ENCODE assay signal across 7 cellular contexts in genomic region chr5:172769324-172769597, GRCh38. TPM values are rescaled to one million over a fixed set of nuclear protein-coding genes. Genes with fewer than 3 reads are reported as not detected.
DNase-seq lines count a peak whose midpoint lies in the region; ATAC-seq, FAIRE-seq and TF ChIP-seq lines count a peak whose summit lies in the region.

No MANE protein-coding gene starts in this region.

- no peak for TF ChIP-seq RAD21 in HepG2 (CRISPR knock-in tag; IDR thresholded peaks at IDR 0.05)

- in situ Hi-C loops in HepG2 (cut with HindIII; ENCODE audit: extremely low pct_ligation_motif_present, low pct_unique_long_range_greater_than_20kb): loop anchor here (5.0 kb wide), 1 partner anchor 37 kb away; no protein-coding TSS in a partner anchor

- 88% methylated on average over 1 of the region's 2 CpGs for WGBS in HepG2 (ENCODE audit: low lambda C conversion rate)

- FAIRE-seq in HepG2 (lab: Jason Lieb, UNC): peak; percentile 23

- CTCF ChIA-PET in HepG2 (lab: Yijun Ruan, JAX; ENCODE audit: low intra/inter-chr PET ratio, low total read pairs): interaction anchor here (1.9 kb wide), 1 partner anchor 53 kb away, joined by 6 read pairs; no protein-coding TSS in a partner anchor

- H3K4me1 ChIP-seq in ascending aorta (peaks cover 10 to 26% of the 10 kb centered on the region in 2 donors), HepG2 (ENCODE audit: insufficient read depth, low read length) (peaks cover 77% of the 10 kb centered on the region), subcutaneous abdominal adipose tissue (ENCODE audit: control insufficient read depth in 5 of 5, insufficient read depth in 5 of 5, low read length in 5 of 5) (peaks cover 25 to 73% (median 59%) of the 10 kb centered on the region in 5 donors)

- peaks cover 36 to 39% of the 10 kb centered on the region in 2 donors for H3K36me3 ChIP-seq in ascending aorta
- H3K36me3 ChIP-seq in HepG2 (replicated peaks in 1 of 2; ENCODE audit: control insufficient read depth in 1 of 2, insufficient read depth in 2 of 2, low read length in 2 of 2): peaks cover 6 to 27% of the 10 kb centered on the region in 2 experiments
- H3K36me3 ChIP-seq in subcutaneous abdominal adipose tissue (ENCODE audit: control insufficient read depth in 5 of 5, insufficient read depth in 5 of 5, low read length in 5 of 5): peaks cover 12 to 37% (median 33%) of the 10 kb centered on the region in 5 donors

- H3K4me1 Mint-ChIP-seq in IgD-negative memory B cell: peaks cover 30 to 38% (median 36%) of the 10 kb centered on the region in 3 donors

- H3K4me2 ChIP-seq in HepG2 (ENCODE audit: low read depth, low read length): peak overlapping the region; percentile 94

- no peak overlapping the region for H2AFZ ChIP-seq in HepG2 (ENCODE audit: low read length)

- H3K9me3 Mint-ChIP-seq in IgD-negative memory B cell: no peaks in the 10 kb centered on the region

- POLR2A ChIA-PET in HepG2 (lab: Yijun Ruan, JAX): interaction anchor here (1.2 to 17.1 kb wide), 9 partner anchors 10 to 90 kb away, joined by 3 to 425 read pairs (median 50); partner anchors contain the start of gene ERGIC1

- 0 out of 4 replicates have a peak, but pooled peaks of 1 of the 2 experiments have one; percentile 6 for TF ChIP-seq POLR2A in HepG2 (IDR thresholded peaks at IDR 0.05; ENCODE audit: insufficient read depth in 1 of 2, low read depth in 2 of 2, low read length in 2 of 2)

- peaks cover 14% of the 10 kb centered on the region for H3K36me3 Mint-ChIP-seq in IgD-negative memory B cell

- H3K4me3 ChIP-seq in ascending aorta (peak overlapping the region; percentile 88 to 89), HepG2 (replicated peaks in 1 of 3; ENCODE audit: insufficient read depth in 1 of 3, low read depth in 2 of 3, low read length in 3 of 3) (peak overlapping the region; percentile 90 to 94 (median 92)), subcutaneous abdominal adipose tissue (ENCODE audit: low read depth in 1 of 5, low read length in 5 of 5) (peak overlapping the region; percentile 97 to 100 (median 100))

- intact Hi-C loops in ascending aorta (cut with DNase I) (no loop called here), HepG2 (cut with micrococcal nuclease; ENCODE audit: unreplicated experiment) (no loop called here)

- ATAC-seq in HepG2: no peak

- DNase-seq in ascending aorta (ENCODE audit: low spot score in 2 of 2) (no peak), HepG2 (ENCODE audit: low spot score) (no peak), NCI-H2029 (lab: John Stamatoyannopoulos, UW) (no peak), NCI-H446 (lab: John Stamatoyannopoulos, UW) (no peak)
- no peak for DNase-seq in activated CD8-positive, alpha-beta memory T cell treated with anti-CD3 and anti-CD28 coated beads, Interleukin-2, amount 50 U/mL, for 48 hours

- H3K27me3 ChIP-seq in ascending aorta: no peaks in the 10 kb centered on the region
- no peaks in the 10 kb centered on the region; a peak in 1 of 5 replicates for H3K27me3 ChIP-seq in HepG2 (ENCODE audit: control insufficient read depth in 1 of 2, insufficient read depth in 2 of 2, low read length in 2 of 2)
- peaks cover 0 to 6% (median 0%) of the 10 kb centered on the region in 5 donors for H3K27me3 ChIP-seq in subcutaneous abdominal adipose tissue (ENCODE audit: control insufficient read depth in 5 of 5, insufficient read depth in 4 of 5, low read length in 5 of 5)

- peaks cover 44% of the 10 kb centered on the region for H4K20me1 ChIP-seq in HepG2 (ENCODE audit: insufficient read depth, low read length)

- H3K79me2 ChIP-seq in HepG2 (ENCODE audit: insufficient read depth, low read length): peaks cover 35% of the 10 kb centered on the region

- H3K9ac ChIP-seq in HepG2 (ENCODE audit: insufficient read depth, low read depth, low read length): peak overlapping the region; percentile 99
- peak overlapping the region; percentile 95 to 99 (median 98) for H3K9ac ChIP-seq in subcutaneous abdominal adipose tissue (ENCODE audit: low read length in 5 of 5)

- no TSS peak for BruUV-seq in HepG2 (replicated peaks; lab: Mats Ljungman, UMichigan)

- H3K4me3 Mint-ChIP-seq in IgD-negative memory B cell: peak overlapping the region; percentile 87 to 98 (median 96)

- H3K27me3 Mint-ChIP-seq in IgD-negative memory B cell: no peaks in the 10 kb centered on the region

- TF ChIP-seq CTCF in ascending aorta (IDR thresholded peaks at IDR 0.05) (no peak), HepG2 (CRISPR knock-in tag; IDR thresholded peaks at IDR 0.05) (no peak)

- H3K27ac Mint-ChIP-seq in IgD-negative memory B cell: peak overlapping the region; percentile 98 to 100 (median 100)

- peak overlapping the region; percentile 97 to 100 for H3K27ac ChIP-seq in ascending aorta
- H3K27ac ChIP-seq in HepG2 (ENCODE audit: extremely low read length, insufficient read depth, low read length): peak overlapping the region; percentile 98
- H3K27ac ChIP-seq in subcutaneous abdominal adipose tissue (ENCODE audit: low read depth, low read length): peak overlapping the region; percentile 100

- TF ChIP-seq EP300 in HepG2 (IDR thresholded peaks at IDR 0.05; ENCODE audit: low read depth in 2 of 2, low read length in 2 of 2) (no peak), HepG2 (CRISPR knock-in tag; IDR thresholded peaks at IDR 0.05; ENCODE audit: borderline replicate concordance) (no peak)

- H3K9me3 ChIP-seq in ascending aorta: no peaks in the 10 kb centered on the region
- H3K9me3 ChIP-seq in HepG2 (ENCODE audit: low read length): no peaks in the 10 kb centered on the region
- no peaks in the 10 kb centered on the region for H3K9me3 ChIP-seq in subcutaneous abdominal adipose tissue (ENCODE audit: control insufficient read depth in 5 of 5, low read length in 5 of 5)

TF ChIP-seq in HepG2, 621 proteins besides CTCF, POLR2A, EP300 and RAD21 (continues in another document):
- peak; percentile 57; the same call in 1 of the 2 replicates for TF ChIP-seq RBFOX2 (IDR thresholded peaks at IDR 0.05; ENCODE audit: low read depth, low read length)
- TF ChIP-seq ZFP36L1 (CRISPR knock-in tag; IDR thresholded peaks at IDR 0.05): 0 out of 2 replicates have a peak, but pooled peaks have one; percentile 11
- no peak for TF ChIP-seq SNRNP70 (IDR thresholded peaks at IDR 0.05; ENCODE audit: low read depth, low read length)
- TF ChIP-seq SMAD1 (CRISPR knock-in tag; IDR thresholded peaks at IDR 0.05; ENCODE audit: borderline replicate concordance, low read depth): no peak
- TF ChIP-seq RNF219 (CRISPR knock-in tag; IDR thresholded peaks at IDR 0.05): no peak
- no peak for TF ChIP-seq ATF7-NPFF (CRISPR knock-in tag; IDR thresholded peaks at IDR 0.05; ENCODE audit: low read depth)
- TF ChIP-seq JARID2 (CRISPR knock-in tag; IDR thresholded peaks at IDR 0.05; ENCODE audit: insufficient replicate concordance): no peak
- TF ChIP-seq ATRX (CRISPR knock-in tag; IDR thresholded peaks at IDR 0.05; ENCODE audit: borderline replicate concordance): no peak
- TF ChIP-seq, protein P1, sequence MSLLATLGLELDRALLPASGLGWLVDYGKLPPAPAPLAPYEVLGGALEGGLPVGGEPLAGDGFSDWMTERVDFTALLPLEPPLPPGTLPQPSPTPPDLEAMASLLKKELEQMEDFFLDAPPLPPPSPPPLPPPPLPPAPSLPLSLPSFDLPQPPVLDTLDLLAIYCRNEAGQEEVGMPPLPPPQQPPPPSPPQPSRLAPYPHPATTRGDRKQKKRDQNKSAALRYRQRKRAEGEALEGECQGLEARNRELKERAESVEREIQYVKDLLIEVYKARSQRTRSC (CRISPR knock-in tag; IDR thresholded peaks at IDR 0.05; ENCODE audit: low read depth): no peak
- TF ChIP-seq ZFP82 (CRISPR knock-in tag; IDR thresholded peaks at IDR 0.05; ENCODE audit: borderline replicate concordance): 0 out of 2 replicates have a peak, but pooled peaks have one; percentile 34
- TF ChIP-seq CHCHD3 (CRISPR knock-in tag; IDR thresholded peaks at IDR 0.05): no peak

RNA-seq across cellular contexts. Expression of gene DUSP1, which starts 1.7 kb away (rescaled TPM):
- polyA plus RNA-seq in IgD-negative memory B cell: 705 TPM
- 3,919 TPM for total RNA-seq in ascending aorta
- 18.0 and 27.1 TPM in 2 replicates for total RNA-seq in HepG2 (2016; rRNA removed; fragmentation: Illumina TruSeq; extraction: Trizol)
- 7.1 and 7.8 TPM in 2 replicates for total RNA-seq in HepG2 (2016; cell fraction: cytosol; rRNA removed; fragmentation: Illumina TruSeq; extraction: Trizol; ENCODE audit: low read depth)
- total RNA-seq in HepG2 (2016; cell fraction: insoluble cytoplasmic fraction; rRNA removed; fragmentation: Illumina TruSeq; extraction: Trizol): 15.8 and 29.9 TPM in 2 replicates
- total RNA-seq in HepG2 (2016; cell fraction: membrane; rRNA removed; fragmentation: Illumina TruSeq; extraction: Trizol): 14.2 and 16.6 TPM in 2 replicates
- 53.7 and 56.5 TPM in 2 replicates for total RNA-seq in HepG2 (2016; cell fraction: nucleus; rRNA removed; fragmentation: Illumina TruSeq; extraction: Trizol)
- 55.5 and 79.2 TPM in 2 replicates for polyA plus RNA-seq in HepG2 (2011; rRNA removed)
- polyA plus RNA-seq in HepG2 (2011; cell fraction: cytosol; rRNA removed): 59.1 and 69.7 TPM in 2 replicates
- 85.1 and 113 TPM in 2 replicates for polyA plus RNA-seq in HepG2 (2011; cell fraction: nucleus; rRNA removed)
- 48.1 and 56.6 TPM in 2 replicates for polyA plus RNA-seq in HepG2 (2012)
- 4.7 and 6.0 TPM in 2 replicates for polyA plus RNA-seq in HepG2 (2016; cell fraction: cytosol; fragmentation: Illumina TruSeq; extraction: Trizol; ENCODE audit: low read depth)
- polyA plus RNA-seq in HepG2 (2016; cell fraction: insoluble cytoplasmic fraction; fragmentation: Illumina TruSeq; extraction: Trizol; ENCODE audit: low read depth): 17.2 and 23.0 TPM in 2 replicates
- polyA plus RNA-seq in HepG2 (2016; cell fraction: membrane; fragmentation: Illumina TruSeq; extraction: Trizol; ENCODE audit: low read depth): 9.3 and 9.4 TPM in 2 replicates
- 63.2 and 85.8 TPM in 2 replicates for polyA plus RNA-seq in HepG2 (2016; cell fraction: nucleus; fragmentation: Illumina TruSeq; extraction: Trizol; ENCODE audit: insufficient read depth, low read depth)
- polyA minus RNA-seq in HepG2 (2011; rRNA and poly(A)+ RNA removed; ENCODE audit: low replicate concordance): 142 and 198 TPM in 2 replicates
- polyA minus RNA-seq in HepG2 (2011; cell fraction: cytosol; rRNA and poly(A)+ RNA removed): 72.5 and 80.5 TPM in 2 replicates
- 95.3 and 131 TPM in 2 replicates for polyA minus RNA-seq in HepG2 (2011; cell fraction: nucleus; rRNA and poly(A)+ RNA removed)

Comparison
In these comparisons a context has a peak if more than half of its experiments do, and no peak if none do; other contexts are left out.
1. RNA of gene DUSP1, which starts 1.7 kb away (total RNA-seq): 3,919 TPM in ascending aorta (single experiment); 7.1 to 56.5 TPM in HepG2; every median in the first group is over 10 times any median in the second.
2. Peak in every context shown above with its lines, with median percentiles within 50 percentile points of each other: H3K27ac ChIP-seq and H3K4me3 ChIP-seq.